8 cellular contexts compared by ENCODE assay signal in genomic region chr18:74896390-74896991, GRCh38.
DNase-seq lines count a peak whose midpoint lies in the region; ATAC-seq and TF ChIP-seq lines count a peak whose summit lies in the region.

No MANE protein-coding gene starts in this region.

- peak; percentile 70 for ATAC-seq in GM21528 (IDR thresholded peaks at IDR 0.05; ENCODE audit: low FRiP score, unreplicated experiment)

- DNase-seq in G401 (ENCODE audit: low spot score): peak; percentile 73
- DNase-seq in LNCaP clone FGC (ENCODE audit: low read depth): peak; percentile 51
- DNase-seq in choroid plexus epithelial cell (ENCODE audit: low read depth): peak; percentile 41
- peak; percentile 23 for DNase-seq in midbrain (lab: John Stamatoyannopoulos, UW)
- no peak for DNase-seq in SIG-M5 (lab: John Stamatoyannopoulos, UW)
- no peak for DNase-seq in HCEC 1CT

- H3K27ac ChIP-seq in SU-DHL-6 (ENCODE audit: low read depth, low read length): no peak overlapping the region

- no peaks in the 10 kb centered on the region for H3K36me3 ChIP-seq in SU-DHL-6 (ENCODE audit: low read length)

- peak; percentile 97 for TF ChIP-seq CTCF in LNCaP clone FGC (IDR thresholded peaks at IDR 0.05; ENCODE audit: control insufficient read depth, extremely low read depth, insufficient read depth)
- peak; percentile 31 for TF ChIP-seq CTCF in SU-DHL-6 (IDR thresholded peaks at IDR 0.05; ENCODE audit: insufficient read depth, low read length, poor library complexity, severe bottlenecking)
- peak; percentile 56 for TF ChIP-seq CTCF in choroid plexus epithelial cell (conservative IDR thresholded peaks at IDR 0.05; ENCODE audit: low read depth, low read length)

- H3F3A ChIP-seq in SU-DHL-6 (ENCODE audit: insufficient read depth): no peaks in the 10 kb centered on the region

- no peaks in the 10 kb centered on the region for H3K79me2 ChIP-seq in SU-DHL-6 (ENCODE audit: insufficient read depth, low read length)

- H3K9me2 ChIP-seq in SU-DHL-6 (replicated peaks; ENCODE audit: insufficient read depth, low read length): no peaks in the 10 kb centered on the region

- no peak overlapping the region for H3K4me2 ChIP-seq in SU-DHL-6 (ENCODE audit: low read depth, low read length, poor library complexity, severe bottlenecking)

- H3K9me3 ChIP-seq in SU-DHL-6 (ENCODE audit: insufficient read depth, low read length): no peaks in the 10 kb centered on the region

- H3K4me3 ChIP-seq in LNCaP clone FGC (ENCODE audit: low read depth, low read length) (no peak overlapping the region), SU-DHL-6 (ENCODE audit: insufficient read depth, low read length, poor library complexity, severe bottlenecking) (no peak overlapping the region), choroid plexus epithelial cell (ENCODE audit: low read depth, low read length) (no peak overlapping the region)

- H3K9ac ChIP-seq in SU-DHL-6 (ENCODE audit: low read length): no peak overlapping the region

- H2AFZ ChIP-seq in SU-DHL-6 (ENCODE audit: low read depth, low read length, severe bottlenecking): no peak overlapping the region

- in situ Hi-C loops in G401 (cut with HindIII; ENCODE audit: low sequenced_read_pairs): no loop called here

- H4K20me1 ChIP-seq in SU-DHL-6 (ENCODE audit: low read depth, low read length): no peaks in the 10 kb centered on the region

- no peaks in the 10 kb centered on the region for H3K27me3 ChIP-seq in SU-DHL-6 (ENCODE audit: low read length)

Comparison
In these comparisons a context has a peak if more than half of its experiments do, and no peak if none do; other contexts are left out.
1. DNase-seq: peak in G401 (single experiment), LNCaP clone FGC (single experiment), choroid plexus epithelial cell (single experiment) and midbrain (single experiment); none in SIG-M5 (single experiment) and HCEC 1CT (single experiment).
2. CTCF ChIP-seq: peak in every context shown above with its lines; median percentile 97 in LNCaP clone FGC; 56 in choroid plexus epithelial cell; 31 in SU-DHL-6.